Comparison of ENCODE assay signal across 21 cellular contexts in genomic region chr15:90408657-90409056, GRCh38. TPM values are rescaled to one million over a fixed set of nuclear protein-coding genes. Genes with fewer than 3 reads are reported as not detected.
A peak's percentile ranks its signal among the peaks of the same experiment; 100 is the strongest.
DNase-seq lines count a peak whose midpoint lies in the region; ATAC-seq and TF ChIP-seq lines count a peak whose summit lies in the region.
"Had no signal": no experiment of that assay in that cellular context is flagged by ENCODE, and none has a peak within 500 bp of the region (broad histone marks: within the 10 kb centered on the region; RNA-seq: fewer than 3 reads in every experiment).

No MANE protein-coding gene starts in this region.

- no peak for TF ChIP-seq CTCF in CD8-positive, alpha-beta T cell (IDR thresholded peaks at IDR 0.05)
- TF ChIP-seq CTCF in suprapubic skin (IDR thresholded peaks at IDR 0.05) = no peak

- H3K4me3 Mint-ChIP-seq in CD8-positive, alpha-beta T cell = peak overlapping the region; percentile 32
- H3K4me3 Mint-ChIP-seq in activated CD8-positive, alpha-beta T cell treated with anti-CD3 and anti-CD28 coated beads, Interleukin-2, amount 10 ng/mL, durations not matched to agents 7 days and 5 days = peak overlapping the region; percentile 53
- peak overlapping the region; percentile 62 to 83 (median 79) for H3K4me3 Mint-ChIP-seq in immature natural killer cell
- H3K4me3 Mint-ChIP-seq: nephron had no signal

- H3K4me3 ChIP-seq in CD8-positive, alpha-beta T cell (ENCODE audit: low read depth, low read length) = no peak overlapping the region
- no peak overlapping the region for H3K4me3 ChIP-seq in suprapubic skin
- H3K4me3 ChIP-seq: GM12878, heart left ventricle, lung, psoas muscle had no signal

- no peaks in the 10 kb centered on the region for H3K9me3 ChIP-seq in CD8-positive, alpha-beta T cell (ENCODE audit: low read length)
- H3K9me3 ChIP-seq in suprapubic skin = no peaks in the 10 kb centered on the region
- H3K9me3 ChIP-seq: heart left ventricle, psoas muscle had no signal

- H3K4me1 Mint-ChIP-seq in CD8-positive, alpha-beta T cell (ENCODE audit: low read depth) = peaks cover 78% of the 10 kb centered on the region
- peaks cover 86% of the 10 kb centered on the region for H3K4me1 Mint-ChIP-seq in activated CD8-positive, alpha-beta T cell treated with anti-CD3 and anti-CD28 coated beads, Interleukin-2, amount 10 ng/mL, durations not matched to agents 7 days and 5 days (ENCODE audit: low read depth)
- H3K4me1 Mint-ChIP-seq in immature natural killer cell = peaks cover 94 to 98% of the 10 kb centered on the region in 2 donors

- H3K4me1 ChIP-seq in CD8-positive, alpha-beta T cell (ENCODE audit: insufficient read depth, low read length) = peaks cover 45% of the 10 kb centered on the region
- H3K4me1 ChIP-seq in suprapubic skin = peaks cover 81% of the 10 kb centered on the region

- peaks cover 2% of the 10 kb centered on the region for H3K9me3 Mint-ChIP-seq in CD8-positive, alpha-beta T cell
- no peaks in the 10 kb centered on the region for H3K9me3 Mint-ChIP-seq in activated CD8-positive, alpha-beta T cell treated with anti-CD3 and anti-CD28 coated beads, Interleukin-2, amount 10 ng/mL, durations not matched to agents 7 days and 5 days (ENCODE audit: insufficient read depth)
- no peaks in the 10 kb centered on the region for H3K9me3 Mint-ChIP-seq in immature natural killer cell

- no peaks in the 10 kb centered on the region for H3K27me3 Mint-ChIP-seq in CD8-positive, alpha-beta T cell (ENCODE audit: low read depth)
- no peaks in the 10 kb centered on the region for H3K27me3 Mint-ChIP-seq in activated CD8-positive, alpha-beta T cell treated with anti-CD3 and anti-CD28 coated beads, Interleukin-2, amount 10 ng/mL, durations not matched to agents 7 days and 5 days (ENCODE audit: low read depth)
- peaks cover 3 to 9% (median 5%) of the 10 kb centered on the region in 3 donors for H3K27me3 Mint-ChIP-seq in immature natural killer cell (ENCODE audit: low read depth in 3 of 3)

- no peak for TF ChIP-seq EP300 in suprapubic skin (IDR thresholded peaks at IDR 0.05)

- 72% methylated on average over 3 of the region's 3 CpGs for WGBS in suprapubic skin

- no peak overlapping the region for H3K27ac ChIP-seq in CD8-positive, alpha-beta T cell (ENCODE audit: low read depth, low read length)
- peak overlapping the region; percentile 90 for H3K27ac ChIP-seq in suprapubic skin
- H3K27ac ChIP-seq: psoas muscle had no signal

- no peaks in the 10 kb centered on the region for H3K36me3 ChIP-seq in CD8-positive, alpha-beta T cell (ENCODE audit: insufficient read depth, low read length)
- no peaks in the 10 kb centered on the region for H3K36me3 ChIP-seq in suprapubic skin

- H3K27ac Mint-ChIP-seq in CD8-positive, alpha-beta T cell = peak overlapping the region; percentile 13
- peak overlapping the region; percentile 86 for H3K27ac Mint-ChIP-seq in activated CD8-positive, alpha-beta T cell treated with anti-CD3 and anti-CD28 coated beads, Interleukin-2, amount 10 ng/mL, durations not matched to agents 7 days and 5 days
- H3K27ac Mint-ChIP-seq in immature natural killer cell = peak overlapping the region; percentile 80 to 99 (median 88)

- intact Hi-C loops in CD8-positive, alpha-beta T cell (cut with DNase I, micrococcal nuclease) = no loop called here

- POLR2A ChIA-PET in CD8-positive, alpha-beta T cell (lab: Charles Lee) = interaction anchor here (1.3 to 1.9 kb wide), 3 partner anchors 20 to 73 kb away, joined by 7 to 9 read pairs (median 9); partner anchors contain the start of gene IQGAP1
- POLR2A ChIA-PET in activated CD8-positive, alpha-beta T cell treated with anti-CD3 and anti-CD28 coated beads, Interleukin-2, amount 10 ng/mL, durations not matched to agents 7 days and 5 days (lab: Charles Lee) = interaction anchor here (1.1 to 2.4 kb wide), 2 partner anchors 20 to 31 kb away, joined by 3 to 18 read pairs; partner anchors contain the start of gene IQGAP1

- H3K36me3 Mint-ChIP-seq in CD8-positive, alpha-beta T cell = peaks cover 23% of the 10 kb centered on the region
- peaks cover 44% of the 10 kb centered on the region for H3K36me3 Mint-ChIP-seq in activated CD8-positive, alpha-beta T cell treated with anti-CD3 and anti-CD28 coated beads, Interleukin-2, amount 10 ng/mL, durations not matched to agents 7 days and 5 days (ENCODE audit: low read depth)
- H3K36me3 Mint-ChIP-seq in immature natural killer cell = peaks cover 9 to 11% (median 9%) of the 10 kb centered on the region in 3 donors

- CTCF ChIA-PET in CD8-positive, alpha-beta T cell (lab: Charles Lee) = interaction anchor here (1.2 to 1.3 kb wide), 2 partner anchors 17 to 74 kb away, joined by 4 to 5 read pairs; no protein-coding TSS in a partner anchor
- CTCF ChIA-PET in activated CD8-positive, alpha-beta T cell treated with anti-CD3 and anti-CD28 coated beads, Interleukin-2, amount 10 ng/mL, durations not matched to agents 7 days and 5 days (lab: Charles Lee) = interaction anchor here (1.4 to 1.9 kb wide), 3 partner anchors 11 to 46 kb away, joined by 5 to 7 read pairs (median 7); no protein-coding TSS in a partner anchor

- no peaks in the 10 kb centered on the region for H3K27me3 ChIP-seq in CD8-positive, alpha-beta T cell (ENCODE audit: insufficient read depth, low read length)
- no peaks in the 10 kb centered on the region for H3K27me3 ChIP-seq in suprapubic skin
- H3K27me3 ChIP-seq: heart left ventricle had no signal

- no peak for TF ChIP-seq POLR2A in suprapubic skin (IDR thresholded peaks at IDR 0.05)

- no peak for ATAC-seq in CD8-positive, alpha-beta T cell
- ATAC-seq in activated CD8-positive, alpha-beta T cell treated with anti-CD3 and anti-CD28 coated beads, Interleukin-2, amount 10 ng/mL, durations not matched to agents 7 days and 5 days = no peak
- ATAC-seq in HG03521 (IDR thresholded peaks at IDR 0.05; ENCODE audit: unreplicated experiment) = no peak
- ATAC-seq in GM18867 (IDR thresholded peaks at IDR 0.05; ENCODE audit: unreplicated experiment) = no peak
- ATAC-seq: psoas muscle had no signal

- no peak for DNase-seq in CD8-positive, alpha-beta T cell
- no peak for DNase-seq in activated CD8-positive, alpha-beta T cell treated with anti-CD3 and anti-CD28 coated beads, Interleukin-2, amount 10 ng/mL, durations not matched to agents 7 days and 5 days
- DNase-seq in immature natural killer cell (no peak), suprapubic skin (ENCODE audit: low spot score in 2 of 2) (no peak), DMS53 (lab: John Stamatoyannopoulos, UW) (no peak), activated gamma-delta T cell (lab: John Stamatoyannopoulos, UW) (no peak)
- DNase-seq: activated CD4-positive, alpha-beta T cell treated with anti-CD3 and anti-CD28 coated beads, Interleukin-2, amount 50 U/mL, for 48 hours; amniotic stem cell; effector CD8-positive, alpha-beta T cell; GF-D8; heart left ventricle; NCI-H1092; NCI-H2081 treated with DMSO at 0.1 percent for 48 hours; NCI-H524 treated with DMSO at 0.1 percent for 48 hours; psoas muscle; SW 1271 had no signal

RNA-seq across cellular contexts. Expression of gene IQGAP1, which starts 20.6 kb away (rescaled TPM):
- total RNA-seq in CD8-positive, alpha-beta T cell = 10 to 100 TPM; 57.4 to 69.5 TPM
- total RNA-seq in activated CD8-positive, alpha-beta T cell treated with anti-CD3 and anti-CD28 coated beads, Interleukin-2, amount 10 ng/mL, durations not matched to agents 7 days and 5 days = 100 to 1,000 TPM; 249 to 257 TPM
- polyA plus RNA-seq in immature natural killer cell = 100 to 1,000 TPM; 179 to 346 (median 238) TPM
- total RNA-seq in suprapubic skin = 100 to 1,000 TPM; 206 to 448 (median 215) TPM

RNA-seq across cellular contexts. Expression of gene ZNF774, which starts 56.6 kb away (rescaled TPM):
- under 1 TPM in 1 of 2 experiments, not detected in 1; 0.08 TPM for total RNA-seq in CD8-positive, alpha-beta T cell
- 1 to 10 TPM in 1 of 2 experiments, under 1 TPM in 1; 0.60 to 1.6 TPM for total RNA-seq in activated CD8-positive, alpha-beta T cell treated with anti-CD3 and anti-CD28 coated beads, Interleukin-2, amount 10 ng/mL, durations not matched to agents 7 days and 5 days
- under 1 TPM in 1 of 3 donors, not detected in 2; 0.16 TPM for polyA plus RNA-seq in immature natural killer cell
- total RNA-seq in suprapubic skin = 1 to 10 TPM; 1.4 to 7.2 (median 3.2) TPM

Comparison
In these comparisons a context has a peak if more than half of its experiments do, and no peak if none do; other contexts are left out.
1. H3K27ac Mint-ChIP-seq: peak in every context shown above with its lines; median percentile 88 in immature natural killer cell; 86 in activated CD8-positive, alpha-beta T cell treated with anti-CD3 and anti-CD28 coated beads, Interleukin-2, amount 10 ng/mL, durations not matched to agents 7 days and 5 days; 13 in CD8-positive, alpha-beta T cell.